1 cellular context compared by ENCODE assay signal in the genomic region with DNA sequence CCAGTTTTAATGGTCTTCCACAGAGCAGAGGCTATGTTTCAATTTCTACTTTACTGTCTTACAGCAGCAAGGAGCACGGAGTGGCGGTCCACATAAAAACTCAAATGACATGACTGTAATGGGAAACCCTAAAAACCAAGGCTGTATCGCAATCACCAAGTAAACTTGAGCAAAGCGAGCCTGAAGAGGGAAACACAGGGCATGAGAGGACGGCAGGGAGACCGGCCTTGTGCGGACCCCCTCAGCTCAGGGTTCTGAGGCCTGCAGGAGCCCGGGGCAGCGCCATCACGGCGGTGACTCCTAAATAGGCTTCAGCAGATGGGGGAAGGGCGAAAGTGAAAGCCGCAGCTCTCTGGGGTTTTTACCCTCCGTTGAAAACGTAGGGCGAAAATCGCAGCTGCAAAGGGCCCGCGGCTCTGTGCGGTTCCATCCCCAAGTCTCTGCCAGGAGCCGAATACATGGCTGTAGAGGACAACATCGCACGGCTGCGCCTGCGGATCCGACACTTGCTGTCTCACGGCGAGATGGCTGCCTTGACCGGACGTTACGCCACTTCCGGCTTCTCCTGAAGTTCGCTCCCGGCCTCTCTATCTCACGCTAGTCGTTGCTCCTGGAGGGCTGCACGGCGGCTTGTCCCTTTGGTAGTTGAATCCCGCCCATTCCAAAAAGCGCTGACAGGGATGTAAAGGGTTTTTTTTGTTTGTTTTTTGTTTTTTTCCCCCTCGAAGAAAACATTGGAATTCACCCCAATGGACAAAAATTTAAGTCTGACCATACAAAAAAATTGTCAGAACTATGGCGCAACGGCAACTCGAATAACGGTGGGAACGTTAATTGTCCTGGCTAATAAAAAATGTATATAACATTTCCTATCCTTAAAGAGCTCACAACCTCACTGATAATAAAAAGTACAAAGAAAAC.
A peak's percentile ranks its signal among the peaks of the same experiment; 100 is the strongest.
TF ChIP-seq lines count a peak whose summit lies in the region.

TSS of gene PSMB1 (minus strand) at position 543 of the 921 bp plus-strand sequence. CDS start at position 478, 65 bp downstream.

TF ChIP-seq in K562, 482 proteins besides CTCF, POLR2A, EP300 and RAD21 (continued from another document and continues in another):
- peak; percentile 96 for TF ChIP-seq TAF1 (IDR thresholded peaks at IDR 0.05; ENCODE audit: control insufficient read depth, extremely low read depth, insufficient read depth, low read length, severe bottlenecking)
- TF ChIP-seq, protein P1, sequence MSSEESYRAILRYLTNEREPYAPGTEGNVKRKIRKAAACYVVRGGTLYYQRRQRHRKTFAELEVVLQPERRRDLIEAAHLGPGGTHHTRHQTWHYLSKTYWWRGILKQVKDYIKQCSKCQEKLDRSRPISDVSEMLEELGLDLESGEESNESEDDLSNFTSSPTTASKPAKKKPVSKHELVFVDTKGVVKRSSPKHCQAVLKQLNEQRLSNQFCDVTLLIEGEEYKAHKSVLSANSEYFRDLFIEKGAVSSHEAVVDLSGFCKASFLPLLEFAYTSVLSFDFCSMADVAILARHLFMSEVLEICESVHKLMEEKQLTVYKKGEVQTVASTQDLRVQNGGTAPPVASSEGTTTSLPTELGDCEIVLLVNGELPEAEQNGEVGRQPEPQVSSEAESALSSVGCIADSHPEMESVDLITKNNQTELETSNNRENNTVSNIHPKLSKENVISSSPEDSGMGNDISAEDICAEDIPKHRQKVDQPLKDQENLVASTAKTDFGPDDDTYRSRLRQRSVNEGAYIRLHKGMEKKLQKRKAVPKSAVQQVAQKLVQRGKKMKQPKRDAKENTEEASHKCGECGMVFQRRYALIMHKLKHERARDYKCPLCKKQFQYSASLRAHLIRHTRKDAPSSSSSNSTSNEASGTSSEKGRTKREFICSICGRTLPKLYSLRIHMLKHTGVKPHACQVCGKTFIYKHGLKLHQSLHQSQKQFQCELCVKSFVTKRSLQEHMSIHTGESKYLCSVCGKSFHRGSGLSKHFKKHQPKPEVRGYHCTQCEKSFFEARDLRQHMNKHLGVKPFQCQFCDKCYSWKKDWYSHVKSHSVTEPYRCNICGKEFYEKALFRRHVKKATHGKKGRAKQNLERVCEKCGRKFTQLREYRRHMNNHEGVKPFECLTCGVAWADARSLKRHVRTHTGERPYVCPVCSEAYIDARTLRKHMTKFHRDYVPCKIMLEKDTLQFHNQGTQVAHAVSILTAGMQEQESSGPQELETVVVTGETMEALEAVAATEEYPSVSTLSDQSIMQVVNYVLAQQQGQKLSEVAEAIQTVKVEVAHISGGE (CRISPR knock-in tag; IDR thresholded peaks at IDR 0.05): peak in 2 of 3 experiments; percentile 52 to 81; a peak in 2 of 6 replicates
- peak; percentile 95 for TF ChIP-seq ETV5 (CRISPR knock-in tag; IDR thresholded peaks at IDR 0.05; ENCODE audit: low read depth)
- TF ChIP-seq CXXC5 (CRISPR knock-in tag; IDR thresholded peaks at IDR 0.05): peak; percentile 72
- TF ChIP-seq YY1 (IDR thresholded peaks at IDR 0.05; ENCODE audit: borderline replicate concordance in 1 of 3, control insufficient read depth in 1 of 3, extremely low read depth in 1 of 3, insufficient read depth in 3 of 3, insufficient read length in 1 of 3, insufficient replicate concordance in 2 of 3, low read depth in 1 of 3, low read length in 2 of 3): peak; percentile 66 to 95 (median 91)
- no peak for TF ChIP-seq SRSF7 (optimal IDR thresholded peaks at IDR 0.05; ENCODE audit: low read depth, low read length)
- no peak for TF ChIP-seq ZNF655 (CRISPR knock-in tag; IDR thresholded peaks at IDR 0.05)
- TF ChIP-seq ZNF561 (CRISPR knock-in tag; conservative IDR thresholded peaks at IDR 0.05): no peak
- TF ChIP-seq HDGF (IDR thresholded peaks at IDR 0.05): no peak
- peak; percentile 96 for TF ChIP-seq PHF8 (IDR thresholded peaks at IDR 0.05; ENCODE audit: borderline replicate concordance, low read length)
- TF ChIP-seq SMAD1 (IDR thresholded peaks at IDR 0.05; ENCODE audit: low read depth, low read length, partially characterized antibody): peak; percentile 86
- 0 out of 2 replicates have a peak, but pooled peaks have one; percentile 39 for TF ChIP-seq SPI1 (IDR thresholded peaks at IDR 0.05; ENCODE audit: borderline replicate concordance, low read depth, low read length)
- TF ChIP-seq, protein P2, sequence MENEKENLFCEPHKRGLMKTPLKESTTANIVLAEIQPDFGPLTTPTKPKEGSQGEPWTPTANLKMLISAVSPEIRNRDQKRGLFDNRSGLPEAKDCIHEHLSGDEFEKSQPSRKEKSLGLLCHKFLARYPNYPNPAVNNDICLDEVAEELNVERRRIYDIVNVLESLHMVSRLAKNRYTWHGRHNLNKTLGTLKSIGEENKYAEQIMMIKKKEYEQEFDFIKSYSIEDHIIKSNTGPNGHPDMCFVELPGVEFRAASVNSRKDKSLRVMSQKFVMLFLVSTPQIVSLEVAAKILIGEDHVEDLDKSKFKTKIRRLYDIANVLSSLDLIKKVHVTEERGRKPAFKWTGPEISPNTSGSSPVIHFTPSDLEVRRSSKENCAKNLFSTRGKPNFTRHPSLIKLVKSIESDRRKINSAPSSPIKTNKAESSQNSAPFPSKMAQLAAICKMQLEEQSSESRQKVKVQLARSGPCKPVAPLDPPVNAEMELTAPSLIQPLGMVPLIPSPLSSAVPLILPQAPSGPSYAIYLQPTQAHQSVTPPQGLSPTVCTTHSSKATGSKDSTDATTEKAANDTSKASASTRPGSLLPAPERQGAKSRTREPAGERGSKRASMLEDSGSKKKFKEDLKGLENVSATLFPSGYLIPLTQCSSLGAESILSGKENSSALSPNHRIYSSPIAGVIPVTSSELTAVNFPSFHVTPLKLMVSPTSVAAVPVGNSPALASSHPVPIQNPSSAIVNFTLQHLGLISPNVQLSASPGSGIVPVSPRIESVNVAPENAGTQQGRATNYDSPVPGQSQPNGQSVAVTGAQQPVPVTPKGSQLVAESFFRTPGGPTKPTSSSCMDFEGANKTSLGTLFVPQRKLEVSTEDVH (IDR thresholded peaks at IDR 0.05; ENCODE audit: low read depth, partially characterized antibody): peak; percentile 69
- peak; percentile 98 for TF ChIP-seq POLR2G (IDR thresholded peaks at IDR 0.05; ENCODE audit: low read depth, low read length)
- TF ChIP-seq, protein P3, sequence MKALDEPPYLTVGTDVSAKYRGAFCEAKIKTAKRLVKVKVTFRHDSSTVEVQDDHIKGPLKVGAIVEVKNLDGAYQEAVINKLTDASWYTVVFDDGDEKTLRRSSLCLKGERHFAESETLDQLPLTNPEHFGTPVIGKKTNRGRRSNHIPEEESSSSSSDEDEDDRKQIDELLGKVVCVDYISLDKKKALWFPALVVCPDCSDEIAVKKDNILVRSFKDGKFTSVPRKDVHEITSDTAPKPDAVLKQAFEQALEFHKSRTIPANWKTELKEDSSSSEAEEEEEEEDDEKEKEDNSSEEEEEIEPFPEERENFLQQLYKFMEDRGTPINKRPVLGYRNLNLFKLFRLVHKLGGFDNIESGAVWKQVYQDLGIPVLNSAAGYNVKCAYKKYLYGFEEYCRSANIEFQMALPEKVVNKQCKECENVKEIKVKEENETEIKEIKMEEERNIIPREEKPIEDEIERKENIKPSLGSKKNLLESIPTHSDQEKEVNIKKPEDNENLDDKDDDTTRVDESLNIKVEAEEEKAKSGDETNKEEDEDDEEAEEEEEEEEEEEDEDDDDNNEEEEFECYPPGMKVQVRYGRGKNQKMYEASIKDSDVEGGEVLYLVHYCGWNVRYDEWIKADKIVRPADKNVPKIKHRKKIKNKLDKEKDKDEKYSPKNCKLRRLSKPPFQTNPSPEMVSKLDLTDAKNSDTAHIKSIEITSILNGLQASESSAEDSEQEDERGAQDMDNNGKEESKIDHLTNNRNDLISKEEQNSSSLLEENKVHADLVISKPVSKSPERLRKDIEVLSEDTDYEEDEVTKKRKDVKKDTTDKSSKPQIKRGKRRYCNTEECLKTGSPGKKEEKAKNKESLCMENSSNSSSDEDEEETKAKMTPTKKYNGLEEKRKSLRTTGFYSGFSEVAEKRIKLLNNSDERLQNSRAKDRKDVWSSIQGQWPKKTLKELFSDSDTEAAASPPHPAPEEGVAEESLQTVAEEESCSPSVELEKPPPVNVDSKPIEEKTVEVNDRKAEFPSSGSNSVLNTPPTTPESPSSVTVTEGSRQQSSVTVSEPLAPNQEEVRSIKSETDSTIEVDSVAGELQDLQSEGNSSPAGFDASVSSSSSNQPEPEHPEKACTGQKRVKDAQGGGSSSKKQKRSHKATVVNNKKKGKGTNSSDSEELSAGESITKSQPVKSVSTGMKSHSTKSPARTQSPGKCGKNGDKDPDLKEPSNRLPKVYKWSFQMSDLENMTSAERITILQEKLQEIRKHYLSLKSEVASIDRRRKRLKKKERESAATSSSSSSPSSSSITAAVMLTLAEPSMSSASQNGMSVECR (CRISPR knock-in tag; IDR thresholded peaks at IDR 0.05): peak; percentile 88; the same call in 1 of the 2 replicates
- TF ChIP-seq, protein P4, sequence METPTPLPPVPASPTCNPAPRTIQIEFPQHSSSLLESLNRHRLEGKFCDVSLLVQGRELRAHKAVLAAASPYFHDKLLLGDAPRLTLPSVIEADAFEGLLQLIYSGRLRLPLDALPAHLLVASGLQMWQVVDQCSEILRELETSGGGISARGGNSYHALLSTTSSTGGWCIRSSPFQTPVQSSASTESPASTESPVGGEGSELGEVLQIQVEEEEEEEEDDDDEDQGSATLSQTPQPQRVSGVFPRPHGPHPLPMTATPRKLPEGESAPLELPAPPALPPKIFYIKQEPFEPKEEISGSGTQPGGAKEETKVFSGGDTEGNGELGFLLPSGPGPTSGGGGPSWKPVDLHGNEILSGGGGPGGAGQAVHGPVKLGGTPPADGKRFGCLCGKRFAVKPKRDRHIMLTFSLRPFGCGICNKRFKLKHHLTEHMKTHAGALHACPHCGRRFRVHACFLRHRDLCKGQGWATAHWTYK (CRISPR knock-in tag; IDR thresholded peaks at IDR 0.05): peak; percentile 39; the same call in 1 of the 2 replicates
- peak; percentile 68 for TF ChIP-seq ZKSCAN1 (IDR thresholded peaks at IDR 0.05; ENCODE audit: low read depth, low read length)
- TF ChIP-seq, protein P5, sequence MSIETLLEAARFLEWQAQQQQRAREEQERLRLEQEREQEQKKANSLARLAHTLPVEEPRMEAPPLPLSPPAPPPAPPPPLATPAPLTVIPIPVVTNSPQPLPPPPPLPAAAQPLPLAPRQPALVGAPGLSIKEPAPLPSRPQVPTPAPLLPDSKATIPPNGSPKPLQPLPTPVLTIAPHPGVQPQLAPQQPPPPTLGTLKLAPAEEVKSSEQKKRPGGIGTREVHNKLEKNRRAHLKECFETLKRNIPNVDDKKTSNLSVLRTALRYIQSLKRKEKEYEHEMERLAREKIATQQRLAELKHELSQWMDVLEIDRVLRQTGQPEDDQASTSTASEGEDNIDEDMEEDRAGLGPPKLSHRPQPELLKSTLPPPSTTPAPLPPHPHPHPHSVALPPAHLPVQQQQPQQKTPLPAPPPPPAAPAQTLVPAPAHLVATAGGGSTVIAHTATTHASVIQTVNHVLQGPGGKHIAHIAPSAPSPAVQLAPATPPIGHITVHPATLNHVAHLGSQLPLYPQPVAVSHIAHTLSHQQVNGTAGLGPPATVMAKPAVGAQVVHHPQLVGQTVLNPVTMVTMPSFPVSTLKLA (conservative IDR thresholded peaks at IDR 0.05): peak; percentile 45 to 82; a peak in 3 of 4 replicates
- TF ChIP-seq ZNF324 (CRISPR knock-in tag; IDR thresholded peaks at IDR 0.05): no peak
- no peak for TF ChIP-seq ZFP1 (CRISPR knock-in tag; IDR thresholded peaks at IDR 0.05)
- TF ChIP-seq HBP1 (CRISPR knock-in tag; IDR thresholded peaks at IDR 0.05): no peak
- TF ChIP-seq LCOR (CRISPR knock-in tag; IDR thresholded peaks at IDR 0.05): peak; percentile 90; the same call in 1 of the 2 replicates
- TF ChIP-seq ZNF277 (CRISPR knock-in tag; IDR thresholded peaks at IDR 0.05; ENCODE audit: borderline replicate concordance): no peak
- no peak for TF ChIP-seq NFE2L1 (tag; IDR thresholded peaks at IDR 0.05; ENCODE audit: borderline replicate concordance, low read depth)
- TF ChIP-seq, protein P6, sequence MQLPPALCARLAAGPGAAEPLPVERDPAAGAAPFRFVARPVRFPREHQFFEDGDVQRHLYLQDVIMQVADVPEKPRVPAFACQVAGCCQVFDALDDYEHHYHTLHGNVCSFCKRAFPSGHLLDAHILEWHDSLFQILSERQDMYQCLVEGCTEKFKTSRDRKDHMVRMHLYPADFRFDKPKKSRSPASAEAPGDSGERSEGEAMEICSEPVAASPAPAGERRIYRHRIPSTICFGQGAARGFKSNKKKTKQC (CRISPR knock-in tag; IDR thresholded peaks at IDR 0.05): peak; percentile 84
- TF ChIP-seq TGIF2 (CRISPR knock-in tag; IDR thresholded peaks at IDR 0.05): peak; percentile 52; the same call in 1 of the 2 replicates
- peak; percentile 57; the same call in 1 of the 2 replicates for TF ChIP-seq NR2C1 (IDR thresholded peaks at IDR 0.05)
- TF ChIP-seq NR2C1 (tag; IDR thresholded peaks at IDR 0.05): peak; percentile 55
- peak; percentile 95 for TF ChIP-seq GABPA (tag; conservative IDR thresholded peaks at IDR 0.05; ENCODE audit: low read depth)
- peak in 1 of 2 experiments; percentile 48; a peak in 1 of 4 replicates for TF ChIP-seq TRIM24 (IDR thresholded peaks at IDR 0.05)
- no peak for TF ChIP-seq ZNF282 (CRISPR knock-in tag; IDR thresholded peaks at IDR 0.05)
- TF ChIP-seq NR4A1 (CRISPR knock-in tag; IDR thresholded peaks at IDR 0.05): 0 out of 2 replicates have a peak, but pooled peaks have one; percentile 71
- TF ChIP-seq NR4A1 (tag; IDR thresholded peaks at IDR 0.05): no peak
- TF ChIP-seq ZNF224 (CRISPR knock-in tag; IDR thresholded peaks at IDR 0.05): peak; percentile 59; the same call in 1 of the 2 replicates
